Comparison of ENCODE assay signal across 19 cellular contexts in the genomic region with DNA sequence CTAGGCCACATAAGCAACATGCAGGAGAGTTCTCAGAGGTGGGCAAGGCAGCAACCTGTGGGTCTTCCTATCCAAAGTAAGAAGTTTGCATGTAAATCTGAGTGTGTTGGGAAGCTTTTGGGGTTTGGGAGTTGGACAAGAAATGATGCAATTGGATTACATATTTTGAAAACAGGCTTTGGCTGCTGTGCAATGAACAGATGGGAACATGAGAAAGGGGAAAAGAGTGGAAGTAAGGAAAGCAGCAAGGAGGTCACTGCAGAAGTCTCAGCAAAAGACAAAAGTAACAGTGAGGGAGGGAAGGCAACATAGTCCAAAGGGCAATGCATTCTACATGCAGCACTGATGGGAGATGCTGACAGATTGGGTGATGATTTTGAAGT.
A peak's percentile ranks its signal among the peaks of the same experiment; 100 is the strongest.
DNase-seq lines count a peak whose midpoint lies in the region; ATAC-seq and TF ChIP-seq lines count a peak whose summit lies in the region.
"Had no signal": no experiment of that assay in that cellular context is flagged by ENCODE, and none has a peak within 500 bp of the region (broad histone marks: within the 10 kb centered on the region; RNA-seq: fewer than 3 reads in every experiment).

No MANE protein-coding gene starts in this region.

- H3K9me3 ChIP-seq in left ventricle myocardium inferior (replicated peaks) (peaks cover 19% of the 10 kb centered on the region), stomach (peaks cover 0 to 7% (median 0%) of the 10 kb centered on the region in 4 donors)
- H3K9me3 ChIP-seq: SJCRH30 had no signal

- TF ChIP-seq CTCF in left ventricle myocardium inferior (IDR thresholded peaks at IDR 0.05; ENCODE audit: borderline replicate concordance) (no peak), WTC11 (IDR thresholded peaks at IDR 0.05) (no peak), stomach (IDR thresholded peaks at IDR 0.05) (no peak)

- H3K27me3 ChIP-seq in left ventricle myocardium inferior (ENCODE audit: low read depth) (peaks cover 26% of the 10 kb centered on the region), stomach (no peaks in the 10 kb centered on the region)
- H3K27me3 ChIP-seq: BLaER1 treated with 17β-estradiol and CSF1 and Interleukin-3, amounts not matched to agents 10 nM and 100 nM; SJCRH30 had no signal

- H3K9me3 Mint-ChIP-seq in WTC11, result peaks cover 22% of the 10 kb centered on the region
- H3K9me3 Mint-ChIP-seq in activated CD4-positive, alpha-beta T cell treated with anti-CD3 and anti-CD28 coated beads, Interleukin-2, amount 10 ng/mL, durations not matched to agents 7 days and 5 days, result peaks cover 2% of the 10 kb centered on the region
- H3K9me3 Mint-ChIP-seq: CD8-positive, alpha-beta T cell had no signal

- intact Hi-C loops in Right ventricle myocardium superior (cut with DNase I) (no loop called here), left cardiac atrium (cut with DNase I) (no loop called here), left ventricle myocardium inferior (cut with micrococcal nuclease) (no loop called here), stomach (cut with DNase I; ENCODE audit: low total_unique reads) (no loop called here)

- H3K36me3 Mint-ChIP-seq in WTC11, result peaks cover 17% of the 10 kb centered on the region
- no peaks in the 10 kb centered on the region for H3K36me3 Mint-ChIP-seq in activated CD4-positive, alpha-beta T cell treated with anti-CD3 and anti-CD28 coated beads, Interleukin-2, amount 10 ng/mL, durations not matched to agents 7 days and 5 days (ENCODE audit: low read depth)
- H3K36me3 Mint-ChIP-seq: CD8-positive, alpha-beta T cell had no signal

- no peaks in the 10 kb centered on the region for H3K36me3 ChIP-seq in left ventricle myocardium inferior
- H3K36me3 ChIP-seq in stomach, result no peaks in the 10 kb centered on the region
- H3K36me3 ChIP-seq: BLaER1 treated with 17β-estradiol and CSF1 and Interleukin-3, amounts not matched to agents 10 nM and 100 nM; SJCRH30 had no signal

- DNase-seq in Right ventricle myocardium superior (no peak), left cardiac atrium (no peak), fibroblast of gingiva (ENCODE audit: low read depth) (peak; percentile 15), left ventricle myocardium inferior (no peak), NCI-H187 treated with DMSO at 0.1 percent for 48 hours (lab: John Stamatoyannopoulos, UW) (no peak), WTC11 (ENCODE audit: low spot score) (no peak), stomach (no peak)
- no peak for DNase-seq in activated CD4-positive, alpha-beta T cell treated with anti-CD3 and anti-CD28 coated beads, Interleukin-2, amount 10 ng/mL, durations not matched to agents 7 days and 5 days
- DNase-seq: CD8-positive, alpha-beta T cell; EL; HFFc6; KG1; NCI-H1417; NCI-H1930; NCI-H345; NCI-H524 treated with DMSO at 0.1 percent for 48 hours; RPMI8226; SJCRH30 had no signal

- H3K4me3 ChIP-seq in left ventricle myocardium inferior (no peak overlapping the region), stomach (no peak overlapping the region)
- H3K4me3 ChIP-seq: BLaER1 treated with 17β-estradiol and CSF1 and Interleukin-3, amounts not matched to agents 10 nM and 100 nM; SJCRH30 had no signal

- peaks cover 22% of the 10 kb centered on the region for H3K4me1 Mint-ChIP-seq in WTC11
- H3K4me1 Mint-ChIP-seq in activated CD4-positive, alpha-beta T cell treated with anti-CD3 and anti-CD28 coated beads, Interleukin-2, amount 10 ng/mL, durations not matched to agents 7 days and 5 days, result no peaks in the 10 kb centered on the region

- CTCF ChIA-PET in WTC11 (lab: Charles Lee), result no interaction called here
- CTCF ChIA-PET in activated CD4-positive, alpha-beta T cell treated with anti-CD3 and anti-CD28 coated beads, Interleukin-2, amount 10 ng/mL, durations not matched to agents 7 days and 5 days (lab: Charles Lee), result interaction anchor here (0.8 kb wide), 1 partner anchor 10 kb away, joined by 3 read pairs; no protein-coding TSS in a partner anchor

- no peak for TF ChIP-seq POLR2A in stomach (IDR thresholded peaks at IDR 0.05)

- no peak overlapping the region for H3K4me3 Mint-ChIP-seq in WTC11
- no peak overlapping the region for H3K4me3 Mint-ChIP-seq in activated CD4-positive, alpha-beta T cell treated with anti-CD3 and anti-CD28 coated beads, Interleukin-2, amount 10 ng/mL, durations not matched to agents 7 days and 5 days
- H3K4me3 Mint-ChIP-seq: CD8-positive, alpha-beta T cell; HFFc6 had no signal

- POLR2A ChIA-PET in WTC11 (lab: Charles Lee), result no interaction called here
- POLR2A ChIA-PET in activated CD4-positive, alpha-beta T cell treated with anti-CD3 and anti-CD28 coated beads, Interleukin-2, amount 10 ng/mL, durations not matched to agents 7 days and 5 days (lab: Charles Lee), result no interaction called here

- no peaks in the 10 kb centered on the region; the same call in 1 of the 2 replicates for H3K27me3 Mint-ChIP-seq in WTC11 (ENCODE audit: low read depth)
- no peaks in the 10 kb centered on the region for H3K27me3 Mint-ChIP-seq in activated CD4-positive, alpha-beta T cell treated with anti-CD3 and anti-CD28 coated beads, Interleukin-2, amount 10 ng/mL, durations not matched to agents 7 days and 5 days

- peak overlapping the region; percentile 44 for H3K27ac ChIP-seq in left ventricle myocardium inferior (replicated peaks)
- H3K27ac ChIP-seq in stomach, result no peak overlapping the region
- H3K27ac ChIP-seq: BLaER1 treated with 17β-estradiol and CSF1 and Interleukin-3, amounts not matched to agents 10 nM and 100 nM; SJCRH30 had no signal

- ATAC-seq in Right ventricle myocardium superior (ENCODE audit: poor library complexity) (peak; percentile 74), left cardiac atrium (no peak), WTC11 (no peak)
- ATAC-seq: CD8-positive, alpha-beta T cell had no signal

- TF ChIP-seq EP300 in stomach (IDR thresholded peaks at IDR 0.05), result no peak

- H3K4me1 ChIP-seq in left ventricle myocardium inferior (peaks cover 5% of the 10 kb centered on the region), stomach (no peaks in the 10 kb centered on the region)
- H3K4me1 ChIP-seq: BLaER1 treated with 17β-estradiol and CSF1 and Interleukin-3, amounts not matched to agents 10 nM and 100 nM; SJCRH30 had no signal

- no peak overlapping the region for H3K27ac Mint-ChIP-seq in WTC11
- H3K27ac Mint-ChIP-seq in activated CD4-positive, alpha-beta T cell treated with anti-CD3 and anti-CD28 coated beads, Interleukin-2, amount 10 ng/mL, durations not matched to agents 7 days and 5 days, result no peak overlapping the region
- H3K27ac Mint-ChIP-seq: CD8-positive, alpha-beta T cell; HFFc6 had no signal

TF ChIP-seq in WTC11, 78 proteins besides CTCF, POLR2A, EP300 and RAD21 (continues in another document):
- TF ChIP-seq, protein P1, sequence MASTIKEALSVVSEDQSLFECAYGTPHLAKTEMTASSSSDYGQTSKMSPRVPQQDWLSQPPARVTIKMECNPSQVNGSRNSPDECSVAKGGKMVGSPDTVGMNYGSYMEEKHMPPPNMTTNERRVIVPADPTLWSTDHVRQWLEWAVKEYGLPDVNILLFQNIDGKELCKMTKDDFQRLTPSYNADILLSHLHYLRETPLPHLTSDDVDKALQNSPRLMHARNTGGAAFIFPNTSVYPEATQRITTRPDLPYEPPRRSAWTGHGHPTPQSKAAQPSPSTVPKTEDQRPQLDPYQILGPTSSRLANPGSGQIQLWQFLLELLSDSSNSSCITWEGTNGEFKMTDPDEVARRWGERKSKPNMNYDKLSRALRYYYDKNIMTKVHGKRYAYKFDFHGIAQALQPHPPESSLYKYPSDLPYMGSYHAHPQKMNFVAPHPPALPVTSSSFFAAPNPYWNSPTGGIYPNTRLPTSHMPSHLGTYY (CRISPR knock-in tag; IDR thresholded peaks at IDR 0.05), result no peak
- TF ChIP-seq, protein P2, sequence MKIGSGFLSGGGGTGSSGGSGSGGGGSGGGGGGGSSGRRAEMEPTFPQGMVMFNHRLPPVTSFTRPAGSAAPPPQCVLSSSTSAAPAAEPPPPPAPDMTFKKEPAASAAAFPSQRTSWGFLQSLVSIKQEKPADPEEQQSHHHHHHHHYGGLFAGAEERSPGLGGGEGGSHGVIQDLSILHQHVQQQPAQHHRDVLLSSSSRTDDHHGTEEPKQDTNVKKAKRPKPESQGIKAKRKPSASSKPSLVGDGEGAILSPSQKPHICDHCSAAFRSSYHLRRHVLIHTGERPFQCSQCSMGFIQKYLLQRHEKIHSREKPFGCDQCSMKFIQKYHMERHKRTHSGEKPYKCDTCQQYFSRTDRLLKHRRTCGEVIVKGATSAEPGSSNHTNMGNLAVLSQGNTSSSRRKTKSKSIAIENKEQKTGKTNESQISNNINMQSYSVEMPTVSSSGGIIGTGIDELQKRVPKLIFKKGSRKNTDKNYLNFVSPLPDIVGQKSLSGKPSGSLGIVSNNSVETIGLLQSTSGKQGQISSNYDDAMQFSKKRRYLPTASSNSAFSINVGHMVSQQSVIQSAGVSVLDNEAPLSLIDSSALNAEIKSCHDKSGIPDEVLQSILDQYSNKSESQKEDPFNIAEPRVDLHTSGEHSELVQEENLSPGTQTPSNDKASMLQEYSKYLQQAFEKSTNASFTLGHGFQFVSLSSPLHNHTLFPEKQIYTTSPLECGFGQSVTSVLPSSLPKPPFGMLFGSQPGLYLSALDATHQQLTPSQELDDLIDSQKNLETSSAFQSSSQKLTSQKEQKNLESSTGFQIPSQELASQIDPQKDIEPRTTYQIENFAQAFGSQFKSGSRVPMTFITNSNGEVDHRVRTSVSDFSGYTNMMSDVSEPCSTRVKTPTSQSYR (CRISPR knock-in tag; IDR thresholded peaks at IDR 0.05), result no peak
- TF ChIP-seq, protein P3, sequence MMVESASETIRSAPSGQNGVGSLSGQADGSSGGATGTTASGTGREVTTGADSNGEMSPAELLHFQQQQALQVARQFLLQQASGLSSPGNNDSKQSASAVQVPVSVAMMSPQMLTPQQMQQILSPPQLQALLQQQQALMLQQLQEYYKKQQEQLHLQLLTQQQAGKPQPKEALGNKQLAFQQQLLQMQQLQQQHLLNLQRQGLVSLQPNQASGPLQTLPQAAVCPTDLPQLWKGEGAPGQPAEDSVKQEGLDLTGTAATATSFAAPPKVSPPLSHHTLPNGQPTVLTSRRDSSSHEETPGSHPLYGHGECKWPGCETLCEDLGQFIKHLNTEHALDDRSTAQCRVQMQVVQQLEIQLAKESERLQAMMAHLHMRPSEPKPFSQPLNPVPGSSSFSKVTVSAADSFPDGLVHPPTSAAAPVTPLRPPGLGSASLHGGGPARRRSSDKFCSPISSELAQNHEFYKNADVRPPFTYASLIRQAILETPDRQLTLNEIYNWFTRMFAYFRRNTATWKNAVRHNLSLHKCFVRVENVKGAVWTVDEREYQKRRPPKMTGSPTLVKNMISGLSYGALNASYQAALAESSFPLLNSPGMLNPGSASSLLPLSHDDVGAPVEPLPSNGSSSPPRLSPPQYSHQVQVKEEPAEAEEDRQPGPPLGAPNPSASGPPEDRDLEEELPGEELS (CRISPR knock-in tag; IDR thresholded peaks at IDR 0.05), result no peak
- no peak for TF ChIP-seq ZNF317 (CRISPR knock-in tag; IDR thresholded peaks at IDR 0.05; ENCODE audit: borderline replicate concordance, low read depth)
- no peak for TF ChIP-seq ZNF671 (CRISPR knock-in tag; IDR thresholded peaks at IDR 0.05)
- TF ChIP-seq CREM (CRISPR knock-in tag; IDR thresholded peaks at IDR 0.05), result no peak
- no peak for TF ChIP-seq RELA (CRISPR knock-in tag; IDR thresholded peaks at IDR 0.05; ENCODE audit: borderline replicate concordance)
